15 cellular contexts compared by ENCODE assay signal in the genomic region with DNA sequence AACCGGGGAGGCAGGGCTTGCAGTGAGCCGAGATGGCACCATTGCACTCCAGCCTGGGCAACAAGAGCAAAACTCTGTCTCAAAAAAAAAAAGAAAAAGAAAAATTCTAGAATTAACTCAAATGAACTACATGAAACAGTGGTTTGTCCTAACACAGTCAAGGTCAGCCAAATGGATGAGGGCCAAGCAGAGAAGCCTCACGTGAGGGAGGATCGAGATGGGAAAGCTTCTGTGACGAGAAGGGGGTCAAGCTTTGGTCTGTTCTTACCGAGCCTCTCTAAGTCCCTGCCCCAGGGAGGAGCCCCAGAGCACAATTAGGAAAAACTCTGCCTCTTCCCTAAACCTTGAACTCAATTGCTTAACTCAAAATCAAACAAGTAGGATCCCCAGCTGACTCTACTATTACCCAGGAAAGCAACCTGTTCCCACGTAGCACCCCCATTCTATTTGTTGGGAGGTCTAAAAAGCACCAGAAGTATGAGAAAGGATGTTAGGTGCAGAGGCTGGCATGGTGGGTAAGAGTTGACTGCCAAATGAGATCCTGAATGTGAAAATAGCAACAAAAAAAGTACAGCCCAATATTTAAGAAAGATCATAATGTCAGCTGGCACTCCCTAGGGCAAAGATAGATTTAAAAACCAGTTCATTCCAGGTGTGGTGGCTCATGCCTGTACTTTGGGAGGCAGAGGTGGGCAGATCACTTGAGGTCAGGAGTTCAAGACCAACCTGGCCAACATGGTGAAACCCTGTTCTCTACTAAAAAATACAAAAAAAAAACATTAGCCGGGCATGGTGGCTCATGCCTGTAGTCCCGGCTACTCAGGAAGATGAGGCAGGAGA. TPM values are rescaled to one million over a fixed set of nuclear protein-coding genes. Genes with fewer than 3 reads are reported as not detected.
A peak's percentile ranks its signal among the peaks of the same experiment; 100 is the strongest.
DNase-seq lines count a peak whose midpoint lies in the region; ATAC-seq and TF ChIP-seq lines count a peak whose summit lies in the region.
"Had no signal": no experiment of that assay in that cellular context is flagged by ENCODE, and none has a peak within 500 bp of the region (broad histone marks: within the 10 kb centered on the region; RNA-seq: fewer than 3 reads in every experiment).

No MANE protein-coding gene starts in this region.

- H3K27ac Mint-ChIP-seq in chondrocyte (ENCODE audit: unreplicated experiment) (peak overlapping the region; percentile 59), CD14-positive monocyte (peak overlapping the region in 1 of 7 donors; percentile 63)
- no peak overlapping the region for H3K27ac Mint-ChIP-seq in activated T-cell treated with anti-CD3 and anti-CD28 coated beads, Interleukin-2, amount 50 U/mL, for 72 hours
- H3K27ac Mint-ChIP-seq: CD4-positive, alpha-beta T cell; HFFc6 had no signal

- H3K4me1 ChIP-seq in HEK293 (ENCODE audit: control insufficient read depth, insufficient read depth, low read length) (peaks cover 5% of the 10 kb centered on the region), right lobe of liver (peaks cover 0 to 16% (median 3%) of the 10 kb centered on the region in 4 donors), testis (peaks cover 21% of the 10 kb centered on the region)
- H3K4me1 ChIP-seq: HAP-1 had no signal

- POLR2A ChIA-PET in HEK293 (lab: Yijun Ruan, JAX): no interaction called here

- H3K36me3 Mint-ChIP-seq in chondrocyte (ENCODE audit: low read depth) (peaks cover 21% of the 10 kb centered on the region), CD14-positive monocyte (no peaks in the 10 kb centered on the region)
- no peaks in the 10 kb centered on the region for H3K36me3 Mint-ChIP-seq in activated T-cell treated with anti-CD3 and anti-CD28 coated beads, Interleukin-2, amount 50 U/mL, for 72 hours (ENCODE audit: insufficient read depth in 2 of 2)

- H3K27me3 ChIP-seq in right lobe of liver (no peaks in the 10 kb centered on the region), testis (no peaks in the 10 kb centered on the region)

- H3K4me3 ChIP-seq in HEK293 (ENCODE audit: low read depth, low read length) (no peak overlapping the region), right lobe of liver (no peak overlapping the region), testis (no peak overlapping the region)
- H3K4me3 ChIP-seq: BLaER1 treated with 17β-estradiol and CSF1 and Interleukin-3, amounts not matched to agents 10 nM and 100 nM; GM12878; HAP-1 had no signal

- TF ChIP-seq CTCF in HEK293 (tag by site-specific recombination; IDR thresholded peaks at IDR 0.05) (no peak), chondrocyte (IDR thresholded peaks at IDR 0.05) (no peak), right lobe of liver (IDR thresholded peaks at IDR 0.05) (no peak), testis (IDR thresholded peaks at IDR 0.05) (no peak), CD14-positive monocyte (IDR thresholded peaks at IDR 0.05) (no peak)

- H3K4me1 Mint-ChIP-seq in chondrocyte (ENCODE audit: low read depth): peaks cover 7% of the 10 kb centered on the region
- no peaks in the 10 kb centered on the region for H3K4me1 Mint-ChIP-seq in CD14-positive monocyte
- no peaks in the 10 kb centered on the region for H3K4me1 Mint-ChIP-seq in activated T-cell treated with anti-CD3 and anti-CD28 coated beads, Interleukin-2, amount 50 U/mL, for 72 hours (ENCODE audit: low read depth)

- H3K27me3 Mint-ChIP-seq in chondrocyte (ENCODE audit: low read depth): no peaks in the 10 kb centered on the region
- H3K27me3 Mint-ChIP-seq in CD14-positive monocyte (ENCODE audit: low read depth in 3 of 3): peaks cover 0 to 3% (median 0%) of the 10 kb centered on the region in 3 donors
- H3K27me3 Mint-ChIP-seq in activated T-cell treated with anti-CD3 and anti-CD28 coated beads, Interleukin-2, amount 50 U/mL, for 72 hours (ENCODE audit: low read depth): no peaks in the 10 kb centered on the region
- H3K27me3 Mint-ChIP-seq: CD4-positive, alpha-beta T cell had no signal

- ATAC-seq in right lobe of liver: peak; percentile 95 to 97 (median 96)
- ATAC-seq in activated T-cell treated with anti-CD3 and anti-CD28 coated beads, Interleukin-2, amount 50 U/mL, for 72 hours (replicated peaks in 1 of 2): no peak
- ATAC-seq: GM12878 had no signal

- H3K36me3 ChIP-seq in HEK293 (ENCODE audit: control insufficient read depth in 2 of 2, insufficient read depth in 1 of 2, low read length in 2 of 2): peaks cover 61 to 92% of the 10 kb centered on the region in 2 experiments
- peaks cover 0 to 40% (median 6%) of the 10 kb centered on the region in 4 donors for H3K36me3 ChIP-seq in right lobe of liver
- no peaks in the 10 kb centered on the region for H3K36me3 ChIP-seq in testis (ENCODE audit: low read depth, missing control alignments)

- H3K9me3 Mint-ChIP-seq in chondrocyte (ENCODE audit: low read depth) (no peaks in the 10 kb centered on the region), CD14-positive monocyte (peaks cover 0 to 12% (median 0%) of the 10 kb centered on the region in 7 donors)
- H3K9me3 Mint-ChIP-seq in activated T-cell treated with anti-CD3 and anti-CD28 coated beads, Interleukin-2, amount 50 U/mL, for 72 hours: no peaks in the 10 kb centered on the region
- H3K9me3 Mint-ChIP-seq: CD4-positive, alpha-beta T cell; HFFc6 had no signal

- CTCF ChIA-PET in HEK293 (lab: Yijun Ruan, JAX): no interaction called here

- TF ChIP-seq POLR2A in right lobe of liver (IDR thresholded peaks at IDR 0.05) (no peak), testis (IDR thresholded peaks at IDR 0.05) (no peak)

- H3K27ac ChIP-seq in HEK293 (ENCODE audit: extremely low read depth, low read depth, low read length): no peak overlapping the region
- H3K27ac ChIP-seq in right lobe of liver: peak overlapping the region in 2 of 3 donors; percentile 36 to 75
- peak overlapping the region; percentile 36 to 77 for H3K27ac ChIP-seq in testis
- H3K27ac ChIP-seq: BLaER1 treated with 17β-estradiol and CSF1 and Interleukin-3, amounts not matched to agents 10 nM and 100 nM had no signal

- H3K4me3 Mint-ChIP-seq in chondrocyte (ENCODE audit: unreplicated experiment) (no peak overlapping the region), CD14-positive monocyte (no peak overlapping the region)
- H3K4me3 Mint-ChIP-seq in activated T-cell treated with anti-CD3 and anti-CD28 coated beads, Interleukin-2, amount 50 U/mL, for 72 hours: no peak overlapping the region
- H3K4me3 Mint-ChIP-seq: CD4-positive, alpha-beta T cell; HFFc6 had no signal

- intact Hi-C loops in right lobe of liver (cut with DNase I) (no loop called here), testis (cut with DNase I; ENCODE audit: low total_unique reads) (no loop called here), CD14-positive monocyte (cut with micrococcal nuclease) (no loop called here)

- DNase-seq in chondrocyte (ENCODE audit: low spot score) (no peak), right lobe of liver (peak in 1 of 3 donors; percentile 68), testis (peak; percentile 92), CD14-positive monocyte (ENCODE audit: low spot score) (no peak), NCI-H1105 treated with DMSO at 0.1 percent for 48 hours (lab: John Stamatoyannopoulos, UW) (no peak)
- no peak for DNase-seq in activated T-cell treated with anti-CD3 and anti-CD28 coated beads, Interleukin-2, amount 50 U/mL, for 72 hours
- DNase-seq: ACHN; CD4-positive, alpha-beta T cell; DMS79; GOT3; HFFc6 had no signal

- 42% methylated on average over 7 of the region's 9 CpGs for WGBS in right lobe of liver (ENCODE audit: insufficient coverage, low coverage, low lambda C conversion rate, missing lambda C conversion rate)
- WGBS in testis, 2 donors: 42 to 46% methylated on average over 9 of the region's 9 CpGs

- no peaks in the 10 kb centered on the region for H3K9me3 ChIP-seq in HEK293 (ENCODE audit: control insufficient read depth, insufficient read depth, low read depth, low read length)
- H3K9me3 ChIP-seq in right lobe of liver: no peaks in the 10 kb centered on the region
- no peaks in the 10 kb centered on the region for H3K9me3 ChIP-seq in testis
- H3K9me3 ChIP-seq: HAP-1 had no signal

TF ChIP-seq in HEK293, 187 proteins besides CTCF, POLR2A, EP300 and RAD21 (continues in another document):
- 0 out of 2 replicates have a peak, but pooled peaks have one; percentile 48 for TF ChIP-seq ZNF677 (tag by site-specific recombination; IDR thresholded peaks at IDR 0.05)
- no peak for TF ChIP-seq ZNF768 (tag by site-specific recombination; IDR thresholded peaks at IDR 0.05)
- TF ChIP-seq WT1 (tag by site-specific recombination; IDR thresholded peaks at IDR 0.05): no peak
- TF ChIP-seq, protein P1, sequence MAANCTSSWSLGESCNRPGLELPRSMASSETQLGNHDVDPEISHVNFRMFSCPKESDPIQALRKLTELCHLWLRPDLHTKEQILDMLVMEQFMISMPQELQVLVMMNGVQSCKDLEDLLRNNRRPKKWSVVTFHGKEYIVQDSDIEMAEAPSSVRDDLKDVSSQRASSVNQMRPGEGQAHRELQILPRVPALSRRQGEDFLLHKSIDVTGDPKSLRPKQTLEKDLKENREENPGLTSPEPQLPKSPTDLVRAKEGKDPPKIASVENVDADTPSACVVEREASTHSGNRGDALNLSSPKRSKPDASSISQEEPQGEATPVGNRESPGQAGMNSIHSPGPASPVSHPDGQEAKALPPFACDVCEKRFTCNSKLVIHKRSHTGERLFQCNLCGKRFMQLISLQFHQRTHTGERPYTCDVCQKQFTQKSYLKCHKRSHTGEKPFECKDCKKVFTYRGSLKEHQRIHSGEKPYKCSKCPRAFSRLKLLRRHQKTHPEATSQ (tag by site-specific recombination; IDR thresholded peaks at IDR 0.05): no peak
- no peak for TF ChIP-seq ZNF37A (tag by site-specific recombination; IDR thresholded peaks at IDR 0.05)

RNA-seq across cellular contexts. Expression of gene ALDH7A1, which starts 7.2 kb away (rescaled TPM):
- total RNA-seq in chondrocyte (54.0 to 71.3 TPM (median 58.2 TPM) in 3 replicates), right lobe of liver (100 to 1,000 TPM in 2 of 6 experiments, 10 to 100 TPM in 4; 23.0 to 142 (median 96.7) TPM), testis (10 to 100 TPM; 57.2 to 68.3 TPM)
- polyA plus RNA-seq in testis (ENCODE audit: insufficient read depth, low read depth, low replicate concordance) (50.0 TPM), CD14-positive monocyte (under 1 TPM; 0.59 to 0.67 TPM)
- total RNA-seq in activated T-cell treated with anti-CD3 and anti-CD28 coated beads, Interleukin-2, amount 50 U/mL, for 72 hours: 1 to 10 TPM; 4.8 to 5.8 TPM

RNA-seq across cellular contexts. Expression of gene PHAX, which starts 13.0 kb away (rescaled TPM):
- 38.8 to 47.2 TPM (median 46.8 TPM) in 3 replicates for total RNA-seq in chondrocyte
- 10 to 100 TPM; 11.0 to 24.6 (median 19.4) TPM for total RNA-seq in right lobe of liver
- total RNA-seq in testis: 10 to 100 TPM; 48.9 to 55.6 TPM
- 21.2 TPM for polyA plus RNA-seq in testis (ENCODE audit: insufficient read depth, low read depth, low replicate concordance)
- polyA plus RNA-seq in CD14-positive monocyte: 10 to 100 TPM; 19.3 to 37.6 TPM
- total RNA-seq in activated T-cell treated with anti-CD3 and anti-CD28 coated beads, Interleukin-2, amount 50 U/mL, for 72 hours: 10 to 100 TPM; 30.6 to 40.0 TPM

Comparison
In these comparisons a context has a peak if more than half of its experiments do, and no peak if none do; other contexts are left out.
1. ATAC-seq: peak in right lobe of liver (4 of 4); none in activated T-cell treated with anti-CD3 and anti-CD28 coated beads, Interleukin-2, amount 50 U/mL, for 72 hours (0 of 2).